In genomic region chr6:73263570-73263909, GRCh38 we compare ENCODE assay signal across 8 cellular contexts. TPM values are rescaled to one million over a fixed set of nuclear protein-coding genes. Genes with fewer than 3 reads are reported as not detected.
DNase-seq lines count a peak whose midpoint lies in the region; ATAC-seq and TF ChIP-seq lines count a peak whose summit lies in the region.

No MANE protein-coding gene starts in this region.

- H3K4me3 ChIP-seq in GM12864 (ENCODE audit: low read depth, low read length) (peak overlapping the region; percentile 61), right atrium auricular region (peak overlapping the region; percentile 64 to 69)

- peak; percentile 21 for ATAC-seq in HG02840 (IDR thresholded peaks at IDR 0.05; ENCODE audit: low FRiP score, unreplicated experiment)
- no peak for ATAC-seq in WTC11
- no peak for ATAC-seq in HG03196 (IDR thresholded peaks at IDR 0.05; ENCODE audit: unreplicated experiment)
- no peak for ATAC-seq in HG03439 (IDR thresholded peaks at IDR 0.05; ENCODE audit: unreplicated experiment)

- H3K9me3 ChIP-seq in right atrium auricular region = no peaks in the 10 kb centered on the region

- peaks cover 0 to 7% of the 10 kb centered on the region in 2 donors for H3K4me1 ChIP-seq in right atrium auricular region

- no peaks in the 10 kb centered on the region for H3K36me3 ChIP-seq in right atrium auricular region

- TF ChIP-seq CTCF in GM12864 (IDR thresholded peaks at IDR 0.05; ENCODE audit: low read depth, low read length, missing control alignments) = no peak
- TF ChIP-seq CTCF in WTC11 (IDR thresholded peaks at IDR 0.05) = no peak
- TF ChIP-seq CTCF in right atrium auricular region (IDR thresholded peaks at IDR 0.05) = no peak

- DNase-seq in GM12864 (ENCODE audit: low read depth) = no peak
- DNase-seq in WTC11 (ENCODE audit: low spot score) = no peak
- no peak for DNase-seq in right atrium auricular region (ENCODE audit: low spot score)
- no peak for DNase-seq in HCEC 1CT

- CTCF ChIA-PET in WTC11 (lab: Charles Lee) = interaction anchor here (0.6 to 1.0 kb wide), 2 partner anchors 44 to 129 kb away, joined by 3 read pairs; no protein-coding TSS in a partner anchor

- H3K36me3 Mint-ChIP-seq in WTC11 = peaks cover 21% of the 10 kb centered on the region
- peaks cover 35% of the 10 kb centered on the region for H3K36me3 Mint-ChIP-seq in stimulated activated naive CD8-positive, alpha-beta T cell treated with anti-CD3 and anti-CD28 coated beads, Interleukin-15, Interleukin-2, amounts not matched to agents 100 ng/mL and 50 ng/mL, for 24 hours (ENCODE audit: low read depth)

- peak overlapping the region; percentile 64 for H3K4me3 Mint-ChIP-seq in WTC11
- peak overlapping the region; percentile 80 for H3K4me3 Mint-ChIP-seq in stimulated activated naive CD8-positive, alpha-beta T cell treated with anti-CD3 and anti-CD28 coated beads, Interleukin-15, Interleukin-2, amounts not matched to agents 100 ng/mL and 50 ng/mL, for 24 hours

- H3K27me3 Mint-ChIP-seq in WTC11 (ENCODE audit: low read depth) = 0 out of 2 replicates have a peak, but pooled peaks cover 3% of the 10 kb centered on the region
- H3K27me3 Mint-ChIP-seq in stimulated activated naive CD8-positive, alpha-beta T cell treated with anti-CD3 and anti-CD28 coated beads, Interleukin-15, Interleukin-2, amounts not matched to agents 100 ng/mL and 50 ng/mL, for 24 hours = no peaks in the 10 kb centered on the region

- POLR2A ChIA-PET in WTC11 (lab: Charles Lee) = no interaction called here

- no peaks in the 10 kb centered on the region for H3K9me3 Mint-ChIP-seq in WTC11
- no peaks in the 10 kb centered on the region for H3K9me3 Mint-ChIP-seq in stimulated activated naive CD8-positive, alpha-beta T cell treated with anti-CD3 and anti-CD28 coated beads, Interleukin-15, Interleukin-2, amounts not matched to agents 100 ng/mL and 50 ng/mL, for 24 hours

- H3K27ac ChIP-seq in right atrium auricular region = peak overlapping the region in 1 of 2 donors; percentile 40

- H3K4me1 Mint-ChIP-seq in WTC11 = peaks cover 33% of the 10 kb centered on the region
- H3K4me1 Mint-ChIP-seq in stimulated activated naive CD8-positive, alpha-beta T cell treated with anti-CD3 and anti-CD28 coated beads, Interleukin-15, Interleukin-2, amounts not matched to agents 100 ng/mL and 50 ng/mL, for 24 hours (ENCODE audit: low read depth) = peaks cover 28% of the 10 kb centered on the region

- H3K27ac Mint-ChIP-seq in WTC11 = no peak overlapping the region
- peak overlapping the region; percentile 81 for H3K27ac Mint-ChIP-seq in stimulated activated naive CD8-positive, alpha-beta T cell treated with anti-CD3 and anti-CD28 coated beads, Interleukin-15, Interleukin-2, amounts not matched to agents 100 ng/mL and 50 ng/mL, for 24 hours

- H3K27me3 ChIP-seq in right atrium auricular region = no peaks in the 10 kb centered on the region

TF ChIP-seq in WTC11, 78 proteins besides CTCF, POLR2A, EP300 and RAD21:
- TF ChIP-seq GABPB1 (CRISPR knock-in tag; IDR thresholded peaks at IDR 0.05) (no peak), TEAD4 (CRISPR knock-in tag; IDR thresholded peaks at IDR 0.05) (0 out of 2 replicates have a peak, but pooled peaks have one; percentile 7), ELF4 (CRISPR knock-in tag; IDR thresholded peaks at IDR 0.05; ENCODE audit: low read depth) (no peak), ZNF425 (CRISPR knock-in tag; conservative IDR thresholded peaks at IDR 0.05) (no peak), ZNF281 (CRISPR knock-in tag; IDR thresholded peaks at IDR 0.05) (no peak), ZNF317 (CRISPR knock-in tag; IDR thresholded peaks at IDR 0.05; ENCODE audit: borderline replicate concordance, low read depth) (no peak)
- TF ChIP-seq, protein P1, sequence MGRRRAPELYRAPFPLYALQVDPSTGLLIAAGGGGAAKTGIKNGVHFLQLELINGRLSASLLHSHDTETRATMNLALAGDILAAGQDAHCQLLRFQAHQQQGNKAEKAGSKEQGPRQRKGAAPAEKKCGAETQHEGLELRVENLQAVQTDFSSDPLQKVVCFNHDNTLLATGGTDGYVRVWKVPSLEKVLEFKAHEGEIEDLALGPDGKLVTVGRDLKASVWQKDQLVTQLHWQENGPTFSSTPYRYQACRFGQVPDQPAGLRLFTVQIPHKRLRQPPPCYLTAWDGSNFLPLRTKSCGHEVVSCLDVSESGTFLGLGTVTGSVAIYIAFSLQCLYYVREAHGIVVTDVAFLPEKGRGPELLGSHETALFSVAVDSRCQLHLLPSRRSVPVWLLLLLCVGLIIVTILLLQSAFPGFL (CRISPR knock-in tag; IDR thresholded peaks at IDR 0.05; ENCODE audit: borderline replicate concordance) = no peak
TF ChIP-seq in WTC11: peak in this region for 1.

RNA-seq across cellular contexts. Expression of gene KHDC1, which starts 0.5 kb away (rescaled TPM):
- total RNA-seq in WTC11 (2021) = 7.3 to 8.9 TPM (median 7.7 TPM) in 3 replicates
- 1 to 10 TPM; 1.8 to 4.8 TPM for total RNA-seq in right atrium auricular region

RNA-seq across cellular contexts. Expression of gene KHDC1L, which starts 38.2 kb away (rescaled TPM):
- 0.28 TPM in 1 of 3 replicates, not detected in the others for total RNA-seq in WTC11 (2021)
- not detected for total RNA-seq in right atrium auricular region
